ENCODE assay signal across 23 cellular contexts in the genomic region with DNA sequence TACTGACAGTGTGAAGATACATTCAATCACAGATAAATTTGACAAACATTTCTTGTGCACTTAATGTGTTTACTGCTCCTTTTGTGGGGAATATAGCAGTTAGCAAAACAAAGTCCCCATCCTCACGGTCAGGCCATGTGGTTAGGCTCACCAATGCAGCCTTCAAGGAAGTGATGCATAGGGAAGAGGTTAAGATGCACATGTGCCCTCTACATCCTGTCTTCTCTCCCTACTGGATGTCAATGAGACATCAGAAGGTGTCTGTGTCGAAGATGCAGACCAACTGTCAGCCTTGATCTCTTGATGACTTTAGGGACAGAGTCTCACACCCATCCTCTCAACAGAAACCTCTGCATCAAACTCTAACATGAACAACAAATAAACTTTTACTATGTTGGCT.
"Had no signal": no experiment of that assay in that cellular context is flagged by ENCODE, and none has a peak within 500 bp of the region (broad histone marks: within the 10 kb centered on the region; RNA-seq: fewer than 3 reads in every experiment).

No MANE protein-coding gene starts in this region.

- DNase-seq: hippocampal formation; kidney glomerular epithelial cell; left colon; left lung; mesendoderm; naive B cell; ovary; right cardiac atrium; stimulated activated CD4-positive, alpha-beta T cell treated with anti-CD3 and anti-CD28 coated beads, Interleukin-12 subunit alpha, Interleukin-12 subunit beta, amount 100 ng/mL, for 4 hours; stimulated activated CD4-positive, alpha-beta T cell treated with anti-CD3 and anti-CD28 coated beads, Interleukin-15, amount 100 ng/mL, for 24 hours; stimulated activated CD4-positive, alpha-beta T cell treated with anti-CD3 and anti-CD28 coated beads, Interleukin-2, amount 100 ng/mL, for 24 hours; stimulated activated CD4-positive, alpha-beta T cell treated with anti-CD3 and anti-CD28 coated beads, Interleukin-4, amount 100 ng/mL, for 1 hour; stimulated activated naive B cell treated with anti-CD40 and anti-IgM and Interleukin-4, amounts not matched to agents 10 μg/mL and 1 μg/mL and 100 μg/mL, for 72 hours; uterus had no signal

- ATAC-seq: left colon; left lung; natural killer cell treated with Interleukin-12 subunit alpha and Interleukin-12 subunit beta and Interleukin-15 and Interleukin-18, amount 100 ng/mL, for 72 hours; right cardiac atrium; sciatic nerve; stimulated activated naive B cell treated with anti-CD40 and anti-IgM and Interleukin-4, amounts not matched to agents 10 μg/mL and 1 μg/mL and 100 μg/mL, for 72 hours had no signal

- H3K36me3 Mint-ChIP-seq: mesothelial cell of epicardium; natural killer cell treated with Interleukin-12 subunit alpha and Interleukin-12 subunit beta and Interleukin-15 and Interleukin-18, amount 100 ng/mL, for 72 hours; type B pancreatic cell had no signal

- H3K4me1 Mint-ChIP-seq: mesothelial cell of epicardium; naive B cell; stimulated activated naive B cell treated with anti-CD40 and anti-IgM and Interleukin-4, amounts not matched to agents 10 μg/mL and 1 μg/mL and 100 μg/mL, for 72 hours had no signal

- H3K27ac Mint-ChIP-seq: mesothelial cell of epicardium; natural killer cell treated with Interleukin-12 subunit alpha and Interleukin-12 subunit beta and Interleukin-15 and Interleukin-18, amount 100 ng/mL, for 72 hours; progenitor cell of endocrine pancreas; stimulated activated naive B cell treated with anti-CD40 and anti-IgM and Interleukin-4, amounts not matched to agents 10 μg/mL and 1 μg/mL and 100 μg/mL, for 72 hours; stimulated activated naive CD8-positive, alpha-beta T cell treated with anti-CD3 and anti-CD28 coated beads, Interleukin-15, Interleukin-2, amounts not matched to agents 100 ng/mL and 50 ng/mL, for 24 hours; type B pancreatic cell had no signal

- H3K4me3 ChIP-seq: left lung, lung, ovary, skin epidermis, tibial nerve, uterus had no signal

- H3K4me3 Mint-ChIP-seq: mesothelial cell of epicardium; naive B cell; natural killer cell treated with Interleukin-12 subunit alpha and Interleukin-12 subunit beta and Interleukin-15 and Interleukin-18, amount 100 ng/mL, for 72 hours; stimulated activated naive B cell treated with anti-CD40 and anti-IgM and Interleukin-4, amounts not matched to agents 10 μg/mL and 1 μg/mL and 100 μg/mL, for 72 hours; stimulated activated naive CD8-positive, alpha-beta T cell treated with anti-CD3 and anti-CD28 coated beads, Interleukin-15, Interleukin-2, amounts not matched to agents 100 ng/mL and 50 ng/mL, for 24 hours; type B pancreatic cell had no signal
